In genomic region chr4:184313710-184314659, GRCh38 we compare ENCODE assay signal across 10 cellular contexts.
DNase-seq lines count a peak whose midpoint lies in the region; ATAC-seq, FAIRE-seq and TF ChIP-seq lines count a peak whose summit lies in the region.
"Had no signal": no experiment of that assay in that cellular context is flagged by ENCODE, and none has a peak within 500 bp of the region (broad histone marks: within the 10 kb centered on the region; RNA-seq: fewer than 3 reads in every experiment).

No MANE protein-coding gene starts in this region.

- H3K4me3 ChIP-seq in testis, result no peak overlapping the region
- H3K4me3 ChIP-seq in GM23338, result no peak overlapping the region

- no peaks in the 10 kb centered on the region for H3K27me3 ChIP-seq in testis
- H3K27me3 ChIP-seq in GM23338 (ENCODE audit: insufficient read depth), result no peaks in the 10 kb centered on the region

- H3K36me3 Mint-ChIP-seq in activated naive CD8-positive, alpha-beta T cell treated with anti-CD3 and anti-CD28 coated beads, Interleukin-2, amount 10 ng/mL, durations not matched to agents 7 days and 5 days, result peaks cover 5% of the 10 kb centered on the region
- H3K36me3 Mint-ChIP-seq in GM23338 (ENCODE audit: low read depth), result no peaks in the 10 kb centered on the region; the same call in 2 of the 3 replicates

- H3K27me3 Mint-ChIP-seq in activated naive CD8-positive, alpha-beta T cell treated with anti-CD3 and anti-CD28 coated beads, Interleukin-2, amount 10 ng/mL, durations not matched to agents 7 days and 5 days, result no peaks in the 10 kb centered on the region
- peaks cover 16% of the 10 kb centered on the region for H3K27me3 Mint-ChIP-seq in GM23338 (ENCODE audit: insufficient read depth, low read depth, poor library complexity)

- H3K9me3 ChIP-seq in testis, result no peaks in the 10 kb centered on the region

- H3K27ac ChIP-seq in testis, result no peak overlapping the region
- H3K27ac ChIP-seq in GM23338 (ENCODE audit: low read depth), result no peak overlapping the region
- H3K27ac ChIP-seq: parathyroid adenoma had no signal

- FAIRE-seq in urothelium cell line (lab: Jason Lieb, UNC), result no peak
- FAIRE-seq: endothelial cell of umbilical vein had no signal

- H2AFZ ChIP-seq in GM23338, result no peak overlapping the region; the same call in 1 of the 2 replicates
- H2AFZ ChIP-seq: parathyroid adenoma had no signal

- H3K4me3 Mint-ChIP-seq in activated naive CD8-positive, alpha-beta T cell treated with anti-CD3 and anti-CD28 coated beads, Interleukin-2, amount 10 ng/mL, durations not matched to agents 7 days and 5 days, result peak overlapping the region; percentile 62
- H3K4me3 Mint-ChIP-seq in GM23338, result no peak overlapping the region

- no peaks in the 10 kb centered on the region for H3K36me3 ChIP-seq in testis (ENCODE audit: low read depth, missing control alignments)
- H3K36me3 ChIP-seq in GM23338 (ENCODE audit: insufficient read depth), result no peaks in the 10 kb centered on the region

- H3K79me2 ChIP-seq in GM23338 (replicated peaks; ENCODE audit: insufficient read depth), result no peaks in the 10 kb centered on the region
- H3K79me2 ChIP-seq: parathyroid adenoma had no signal

- WGBS in testis, 2 donors, result 86 to 88% methylated on average over 11 to 16 of the region's 16 CpGs

- H3F3A ChIP-seq in GM23338 (replicated peaks; ENCODE audit: low read depth), result no peaks in the 10 kb centered on the region

- H3K9me3 Mint-ChIP-seq in activated naive CD8-positive, alpha-beta T cell treated with anti-CD3 and anti-CD28 coated beads, Interleukin-2, amount 10 ng/mL, durations not matched to agents 7 days and 5 days, result no peaks in the 10 kb centered on the region
- no peaks in the 10 kb centered on the region; the same call in 2 of the 3 replicates for H3K9me3 Mint-ChIP-seq in GM23338

- intact Hi-C loops in testis (cut with DNase I; ENCODE audit: low total_unique reads), result no loop called here

- H3K4me2 ChIP-seq in GM23338, result no peak overlapping the region

- peaks cover 72% of the 10 kb centered on the region for H3K4me1 Mint-ChIP-seq in activated naive CD8-positive, alpha-beta T cell treated with anti-CD3 and anti-CD28 coated beads, Interleukin-2, amount 10 ng/mL, durations not matched to agents 7 days and 5 days
- peaks cover 18% of the 10 kb centered on the region for H3K4me1 Mint-ChIP-seq in GM23338

- peak; percentile 70 for DNase-seq in GM10266 (ENCODE audit: extremely low spot score)
- DNase-seq in activated naive CD8-positive, alpha-beta T cell treated with anti-CD3 and anti-CD28 coated beads, Interleukin-2, amount 10 ng/mL, durations not matched to agents 7 days and 5 days, result peak; percentile 50
- DNase-seq in NCI-H187 (lab: John Stamatoyannopoulos, UW), result no peak
- no peak for DNase-seq in testis
- DNase-seq in GM23338 (ENCODE audit: low spot score), result no peak
- no peak for DNase-seq in urothelium cell line (ENCODE audit: low spot score)

- TF ChIP-seq POLR2A in testis (IDR thresholded peaks at IDR 0.05), result no peak

- H3K27ac Mint-ChIP-seq in activated naive CD8-positive, alpha-beta T cell treated with anti-CD3 and anti-CD28 coated beads, Interleukin-2, amount 10 ng/mL, durations not matched to agents 7 days and 5 days, result peak overlapping the region; percentile 89
- no peak overlapping the region for H3K27ac Mint-ChIP-seq in GM23338

- TF ChIP-seq CTCF in GM10266 (IDR thresholded peaks at IDR 0.05; ENCODE audit: control insufficient read depth, insufficient read depth, low read depth, missing control alignments), result no peak
- TF ChIP-seq CTCF in testis (IDR thresholded peaks at IDR 0.05), result no peak
- no peak for TF ChIP-seq CTCF in GM23338 (conservative IDR thresholded peaks at IDR 0.05; ENCODE audit: low read depth in 2 of 2)

- H3K4me1 ChIP-seq in testis (no peaks in the 10 kb centered on the region), GM23338 (ENCODE audit: insufficient read depth) (peaks cover 3% of the 10 kb centered on the region; the same call in 1 of the 2 replicates)
- H3K4me1 ChIP-seq: parathyroid adenoma had no signal

- peak; percentile 72 for ATAC-seq in GM19372 (IDR thresholded peaks at IDR 0.05; ENCODE audit: low read depth, unreplicated experiment)
- ATAC-seq in HG03135 (IDR thresholded peaks at IDR 0.05; ENCODE audit: unreplicated experiment), result peak; percentile 68
- ATAC-seq in activated naive CD8-positive, alpha-beta T cell treated with anti-CD3 and anti-CD28 coated beads, Interleukin-2, amount 10 ng/mL, durations not matched to agents 7 days and 5 days (ENCODE audit: low read depth), result peak; percentile 76
- ATAC-seq in GM23338, result no peak; the same call in 2 of the 3 replicates

- H4K20me1 ChIP-seq in GM23338 (replicated peaks; ENCODE audit: insufficient read depth), result no peaks in the 10 kb centered on the region

- POLR2A ChIA-PET in activated naive CD8-positive, alpha-beta T cell treated with anti-CD3 and anti-CD28 coated beads, Interleukin-2, amount 10 ng/mL, durations not matched to agents 7 days and 5 days (lab: Charles Lee), result interaction anchor here (0.6 to 3.3 kb wide), 6 partner anchors 30 to 224 kb away, joined by 3 to 15 read pairs (median 7); partner anchors contain the start of gene IRF2

- H3K9me2 ChIP-seq in GM23338 (ENCODE audit: insufficient read depth), result peaks cover 17% of the 10 kb centered on the region

TF ChIP-seq in GM23338, 12 proteins besides CTCF, POLR2A, EP300 and RAD21:
- TF ChIP-seq ETS1 (IDR thresholded peaks at IDR 0.05) (no peak), REST (IDR thresholded peaks at IDR 0.05; ENCODE audit: unreplicated experiment) (no peak), EZH2 (IDR thresholded peaks at IDR 0.05; ENCODE audit: low read depth, unreplicated experiment) (no peak)

Comparison
In these comparisons a context has a peak if more than half of its experiments do, and no peak if none do; other contexts are left out.
1. DNase-seq: peak in GM10266 (single experiment) and activated naive CD8-positive, alpha-beta T cell treated with anti-CD3 and anti-CD28 coated beads, Interleukin-2, amount 10 ng/mL, durations not matched to agents 7 days and 5 days (single experiment); none in NCI-H187 (0 of 2), testis (single experiment), GM23338 (single experiment) and urothelium cell line (single experiment).